ENCODE assay signal across 23 cellular contexts in genomic region chr19:47506459-47506858, GRCh38. TPM values are rescaled to one million over a fixed set of nuclear protein-coding genes. Genes with fewer than 3 reads are reported as not detected.
DNase-seq lines count a peak whose midpoint lies in the region; ATAC-seq and TF ChIP-seq lines count a peak whose summit lies in the region.
"Had no signal": no experiment of that assay in that cellular context is flagged by ENCODE, and none has a peak within 500 bp of the region (broad histone marks: within the 10 kb centered on the region; RNA-seq: fewer than 3 reads in every experiment).

No MANE protein-coding gene starts in this region.

- peak overlapping the region; percentile 74 to 87 for H3K27ac ChIP-seq in right atrium auricular region
- peak overlapping the region; percentile 97 to 98 for H3K27ac ChIP-seq in prostate gland
- H3K27ac ChIP-seq in uterus, result peak overlapping the region; percentile 58 to 96
- H3K27ac ChIP-seq in tibial nerve, result peak overlapping the region in 1 of 4 donors; percentile 31
- H3K27ac ChIP-seq: colonic mucosa, right lobe of liver had no signal

- ATAC-seq in Right ventricle myocardium inferior (peak; percentile 29), GM18858 (IDR thresholded peaks at IDR 0.05; ENCODE audit: unreplicated experiment) (no peak)
- ATAC-seq: right lobe of liver, T-cell had no signal

- H3K36me3 ChIP-seq in right atrium auricular region (peaks cover 27% of the 10 kb centered on the region), prostate gland (peaks cover 6 to 9% of the 10 kb centered on the region in 2 donors), uterus (no peaks in the 10 kb centered on the region), tibial nerve (peaks cover 0 to 38% (median 2%) of the 10 kb centered on the region in 3 donors)

- H3K9me3 ChIP-seq in right atrium auricular region (no peaks in the 10 kb centered on the region), prostate gland (no peaks in the 10 kb centered on the region), uterus (no peaks in the 10 kb centered on the region), tibial nerve (no peaks in the 10 kb centered on the region)
- H3K9me3 ChIP-seq: colonic mucosa, right lobe of liver had no signal

- intact Hi-C loops in Right ventricle myocardium inferior (cut with DNase I), result no loop called here
- intact Hi-C loops in cardiac septum (cut with DNase I), result no loop called here
- intact Hi-C loops in prostate gland (cut with DNase I), result no loop called here
- intact Hi-C loops in uterus (cut with DNase I; ENCODE audit: low total_unique reads), result no loop called here

- H3K4me1 ChIP-seq in right atrium auricular region (peaks cover 0 to 51% of the 10 kb centered on the region in 2 donors), prostate gland (replicated peaks) (peaks cover 49% of the 10 kb centered on the region), uterus (peaks cover 30 to 51% of the 10 kb centered on the region in 2 donors), tibial nerve (peaks cover 0 to 58% (median 37%) of the 10 kb centered on the region in 4 donors)
- H3K4me1 ChIP-seq: colonic mucosa had no signal

- TF ChIP-seq CTCF in right atrium auricular region (IDR thresholded peaks at IDR 0.05) (no peak), prostate gland (IDR thresholded peaks at IDR 0.05) (no peak), uterus (IDR thresholded peaks at IDR 0.05) (no peak), tibial nerve (IDR thresholded peaks at IDR 0.05) (no peak)

- 72% methylated on average over 7 of the region's 8 CpGs for WGBS in prostate gland
- 67 to 100% methylated on average over 2 to 8 of the region's 8 CpGs for WGBS in tibial nerve, 2 donors

- TF ChIP-seq EP300 in tibial nerve (IDR thresholded peaks at IDR 0.05), result no peak

- DNase-seq in Right ventricle myocardium inferior (ENCODE audit: missing footprints) (no peak), cardiac septum (ENCODE audit: low spot score) (no peak), right atrium auricular region (ENCODE audit: low spot score) (no peak), prostate gland (ENCODE audit: low spot score) (no peak), uterus (no peak), tibial nerve (ENCODE audit: low spot score in 2 of 2) (no peak), RKO (ENCODE audit: low spot score) (no peak)
- DNase-seq: ACHN; activated CD4-positive, alpha-beta T cell treated with anti-CD3 and anti-CD28 coated beads, Interleukin-2, amount 50 U/mL, for 1 hour; CD4-positive, CD25-positive, alpha-beta regulatory T cell; colonic mucosa; DMS153; GDM1; KBM-7; NCI-H2081 treated with DMSO at 0.1 percent for 48 hours; NCI-H510A; right lobe of liver; SHP77 treated with DMSO at 0.1 percent for 48 hours; stimulated activated CD4-positive, alpha-beta T cell treated with anti-CD3 and anti-CD28 coated beads, Interleukin-1b, Interleukin-23, amount 100 ng/mL, for 48 hours; T-cell had no signal

- H3K27me3 ChIP-seq in right atrium auricular region (no peaks in the 10 kb centered on the region), prostate gland (replicated peaks; ENCODE audit: insufficient read depth) (no peaks in the 10 kb centered on the region), uterus (no peaks in the 10 kb centered on the region), tibial nerve (no peaks in the 10 kb centered on the region)
- H3K27me3 ChIP-seq: colonic mucosa, right lobe of liver had no signal

- TF ChIP-seq POLR2A in prostate gland (IDR thresholded peaks at IDR 0.05), result no peak
- TF ChIP-seq POLR2A in uterus (IDR thresholded peaks at IDR 0.05), result no peak
- no peak for TF ChIP-seq POLR2A in tibial nerve (IDR thresholded peaks at IDR 0.05)

- no peak overlapping the region for H3K4me3 ChIP-seq in right atrium auricular region
- no peak overlapping the region for H3K4me3 ChIP-seq in prostate gland
- no peak overlapping the region for H3K4me3 ChIP-seq in uterus
- no peak overlapping the region for H3K4me3 ChIP-seq in tibial nerve
- H3K4me3 ChIP-seq: colonic mucosa, right lobe of liver had no signal

RNA-seq across cellular contexts. Expression of gene NAPA, which starts 8.4 kb away (rescaled TPM):
- total RNA-seq in Right ventricle myocardium inferior (119 TPM), cardiac septum (112 TPM), right atrium auricular region (100 to 1,000 TPM; 127 to 213 TPM), prostate gland (100 to 1,000 TPM; 263 to 422 TPM), uterus (100 to 1,000 TPM in 3 of 4 donors, 10 to 100 TPM in 1; 36.5 to 693 (median 144) TPM), tibial nerve (100 to 1,000 TPM; 130 to 152 (median 138) TPM)

RNA-seq across cellular contexts. Expression of gene KPTN, which starts 22.4 kb away (rescaled TPM):
- total RNA-seq in Right ventricle myocardium inferior (9.1 TPM), cardiac septum (5.2 TPM), right atrium auricular region (1 to 10 TPM; 2.8 to 2.9 TPM), prostate gland (1 to 10 TPM; 8.8 to 9.0 TPM), uterus (1 to 10 TPM in 3 of 4 donors, not detected in 1; 5.4 to 9.0 (median 6.4) TPM), tibial nerve (10 to 100 TPM in 1 of 4 donors, 1 to 10 TPM in 3; 3.1 to 10.8 (median 8.2) TPM)

RNA-seq across cellular contexts. Expression of gene SLC8A2, which starts 34.8 kb away (rescaled TPM):
- total RNA-seq in Right ventricle myocardium inferior (0.46 TPM), cardiac septum (0.59 TPM), right atrium auricular region (under 1 TPM; 0.28 to 0.37 TPM), prostate gland (1 to 10 TPM; 1.3 to 7.7 TPM), uterus (10 to 100 TPM in 2 of 4 donors, 1 to 10 TPM in 2; 3.4 to 17.8 (median 11.0) TPM), tibial nerve (not detected)
- total RNA-seq: CD4-positive, CD25-positive, alpha-beta regulatory T cell; endothelial cell of umbilical vein; fibroblast of villous mesenchyme; T-cell had no signal
